Comparison of ENCODE assay signal across 8 cellular contexts in the genomic region with DNA sequence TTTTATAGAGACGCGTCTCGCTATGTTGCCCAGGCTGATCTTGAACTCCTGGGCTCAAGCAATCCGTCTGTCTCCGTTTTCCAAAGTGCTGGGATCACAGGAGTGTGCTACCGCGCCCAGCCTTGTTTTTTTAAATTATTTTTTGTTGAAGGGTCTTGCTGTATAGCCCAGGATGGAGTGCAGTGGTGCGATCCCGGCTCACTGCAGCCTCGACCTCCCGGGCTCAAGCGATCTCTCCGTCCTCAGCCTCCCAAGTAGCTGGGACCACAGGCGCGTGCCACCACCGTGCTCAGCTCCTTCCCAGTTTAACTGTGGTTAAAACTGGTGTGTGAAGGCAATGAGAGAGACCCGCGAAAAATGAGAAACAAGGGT. TPM values are rescaled to one million over a fixed set of nuclear protein-coding genes. Genes with fewer than 3 reads are reported as not detected.
DNase-seq lines count a peak whose midpoint lies in the region; ATAC-seq and TF ChIP-seq lines count a peak whose summit lies in the region.

No MANE protein-coding gene starts in this region.

- BruUV-seq in HCT116 (replicated peaks; lab: Mats Ljungman, UMichigan) = no TSS peak

- H3K9me3 Mint-ChIP-seq in activated CD4-positive, alpha-beta memory T cell treated with anti-CD3 and anti-CD28 coated beads for 36 hours = peaks cover 2% of the 10 kb centered on the region

- H3K27ac ChIP-seq in HCT116 (ENCODE audit: low read depth, low read length) (peak overlapping the region; percentile 90), heart right ventricle (peak overlapping the region; percentile 94 to 100 (median 99)), smooth muscle cell (ENCODE audit: low read depth) (peak overlapping the region; percentile 88)

- no peaks in the 10 kb centered on the region for H3K9me3 ChIP-seq in HCT116 (ENCODE audit: control insufficient read depth in 1 of 2, insufficient read depth in 1 of 2, low read depth in 1 of 2, low read length in 2 of 2)
- no peaks in the 10 kb centered on the region for H3K9me3 ChIP-seq in heart right ventricle
- H3K9me3 ChIP-seq in smooth muscle cell (replicated peaks; ENCODE audit: low read depth) = no peaks in the 10 kb centered on the region

- H3K27me3 ChIP-seq in HCT116 (ENCODE audit: insufficient read depth, low read length) (no peaks in the 10 kb centered on the region), heart right ventricle (no peaks in the 10 kb centered on the region), smooth muscle cell (ENCODE audit: low read depth) (no peaks in the 10 kb centered on the region)

- H3K36me3 Mint-ChIP-seq in activated CD4-positive, alpha-beta memory T cell treated with anti-CD3 and anti-CD28 coated beads for 36 hours = peaks cover 4% of the 10 kb centered on the region

- peaks cover 39% of the 10 kb centered on the region for H3K4me1 Mint-ChIP-seq in activated CD4-positive, alpha-beta memory T cell treated with anti-CD3 and anti-CD28 coated beads for 36 hours (ENCODE audit: low read depth)

- TF ChIP-seq RAD21 in HCT116 (IDR thresholded peaks at IDR 0.05; ENCODE audit: low read depth) = no peak

- ATAC-seq in HCT116 (peak; percentile 10), heart right ventricle (peak in 6 of 8 donors; percentile 4 to 25 (median 10))

- no peak for TF ChIP-seq POLR2A in HCT116 (IDR thresholded peaks at IDR 0.05; ENCODE audit: borderline replicate concordance, extremely low read depth, insufficient read depth, insufficient read length)

- TF ChIP-seq CTCF in HCT116 (IDR thresholded peaks at IDR 0.05 in 2 of 3, conservative IDR thresholded peaks at IDR 0.05 in 1 of 3; ENCODE audit: borderline replicate concordance in 1 of 3, insufficient read depth in 1 of 3, low read depth in 2 of 3, low read length in 2 of 3) (no peak), heart right ventricle (IDR thresholded peaks at IDR 0.05) (no peak), smooth muscle cell (IDR thresholded peaks at IDR 0.05; ENCODE audit: borderline replicate concordance, insufficient read depth, poor library complexity, severe bottlenecking) (no peak)

- no peaks in the 10 kb centered on the region for H3K9me2 ChIP-seq in HCT116 (ENCODE audit: insufficient read depth)

- no peaks in the 10 kb centered on the region for H3K27me3 Mint-ChIP-seq in activated CD4-positive, alpha-beta memory T cell treated with anti-CD3 and anti-CD28 coated beads for 36 hours

- H3K9ac ChIP-seq in HCT116 (ENCODE audit: low read length) = peak overlapping the region; percentile 69
- H3K9ac ChIP-seq in smooth muscle cell (ENCODE audit: low read depth) = peak overlapping the region; percentile 49

- H3K4me2 ChIP-seq in HCT116 (ENCODE audit: low read length) = peak overlapping the region; percentile 76
- H3K4me2 ChIP-seq in smooth muscle cell = peak overlapping the region; percentile 87

- H2AFZ ChIP-seq in HCT116 (ENCODE audit: low read depth, low read length, poor library complexity, severe bottlenecking) (no peak overlapping the region), smooth muscle cell (ENCODE audit: low read depth) (peak overlapping the region; percentile 92)

- H3F3A ChIP-seq in smooth muscle cell (ENCODE audit: low read depth) = peaks cover 16% of the 10 kb centered on the region

- POLR2A ChIA-PET in HCT116 (lab: Charles Lee) = interaction anchor here (0.6 to 1.2 kb wide), 2 partner anchors 16 to 41 kb away, joined by 3 to 4 read pairs; no protein-coding TSS in a partner anchor
- POLR2A ChIA-PET in activated CD4-positive, alpha-beta memory T cell treated with anti-CD3 and anti-CD28 coated beads for 36 hours (lab: Charles Lee) = interaction anchor here (0.7 to 3.9 kb wide), 6 partner anchors 10 to 24 kb away, joined by 4 to 40 read pairs (median 25); partner anchors contain the start of genes HNRNPF and ZNF487

- no peak for DNase-seq in HCT116 (ENCODE audit: low read depth, low spot score)
- no peak for DNase-seq in activated CD4-positive, alpha-beta memory T cell treated with anti-CD3 and anti-CD28 coated beads for 36 hours
- no peak for DNase-seq in heart right ventricle
- no peak for DNase-seq in smooth muscle cell (lab: John Stamatoyannopoulos, UW; ENCODE audit: unreplicated experiment)
- no peak for DNase-seq in NCI-H187 treated with DMSO at 0.1 percent for 48 hours (lab: John Stamatoyannopoulos, UW)
- no peak for DNase-seq in hepatic stellate cell (ENCODE audit: low spot score)
- no peak for DNase-seq in EL
- DNase-seq in OCI-M2 (lab: John Stamatoyannopoulos, UW; ENCODE audit: unreplicated experiment) = no peak

- H3K27ac Mint-ChIP-seq in activated CD4-positive, alpha-beta memory T cell treated with anti-CD3 and anti-CD28 coated beads for 36 hours = peak overlapping the region; percentile 98

- intact Hi-C loops in HCT116 (cut with micrococcal nuclease) = no loop called here
- intact Hi-C loops in activated CD4-positive, alpha-beta memory T cell treated with anti-CD3 and anti-CD28 coated beads for 36 hours (cut with micrococcal nuclease) = loop anchor here (1.0 kb wide), 2 partner anchors 11 to 23 kb away; partner anchors contain the start of gene HNRNPF
- intact Hi-C loops in heart right ventricle (cut with DNase I) = loop anchor here in 5 of 10 donors (1.0 to 2.0 kb wide), 4 partner anchors 11 to 23 kb away; partner anchors contain the start of genes ZNF487 (in 3 of the 5) and HNRNPF (in 1 of the 5)

- H3K79me2 ChIP-seq in HCT116 (ENCODE audit: insufficient read depth, low read length) (no peaks in the 10 kb centered on the region), smooth muscle cell (ENCODE audit: low read depth) (no peaks in the 10 kb centered on the region)

- CTCF ChIA-PET in HCT116 (lab: Charles Lee) = no interaction called here
- CTCF ChIA-PET in activated CD4-positive, alpha-beta memory T cell treated with anti-CD3 and anti-CD28 coated beads for 36 hours (lab: Charles Lee) = interaction anchor here (1.5 to 1.8 kb wide), 3 partner anchors 10 to 20 kb away, joined by 4 to 7 read pairs (median 5); no protein-coding TSS in a partner anchor

- H3K4me1 ChIP-seq in HCT116 (ENCODE audit: control insufficient read depth in 1 of 2, insufficient read depth in 2 of 2, low read length in 2 of 2) = peaks cover 33 to 44% of the 10 kb centered on the region in 2 experiments
- H3K4me1 ChIP-seq in heart right ventricle = peaks cover 0 to 41% (median 12%) of the 10 kb centered on the region in 9 donors
- peaks cover 5% of the 10 kb centered on the region for H3K4me1 ChIP-seq in smooth muscle cell (ENCODE audit: low read depth)

- H3K4me3 ChIP-seq in HCT116 (replicated peaks in 1 of 2; ENCODE audit: low read depth in 1 of 2, low read length in 2 of 2) (peak overlapping the region in 1 of 2 experiments; percentile 55; a peak in 1 of 4 replicates), heart right ventricle (peak overlapping the region in 9 of 10 donors; percentile 44 to 75 (median 69)), smooth muscle cell (peak overlapping the region; percentile 59)

- H3K36me3 ChIP-seq in HCT116 (ENCODE audit: control insufficient read depth in 1 of 2, insufficient read depth in 2 of 2, low read length in 2 of 2) (no peaks in the 10 kb centered on the region), heart right ventricle (no peaks in the 10 kb centered on the region), smooth muscle cell (ENCODE audit: low read depth) (no peaks in the 10 kb centered on the region)

- RAD21 ChIA-PET in HCT116 (lab: Charles Lee; ENCODE audit: low non-redundant PET in 1 of 2, low total read pairs in 2 of 2, uncharacterized antibody in 2 of 2, unreplicated experiment in 2 of 2) = no interaction called here

- H3K4me3 Mint-ChIP-seq in activated CD4-positive, alpha-beta memory T cell treated with anti-CD3 and anti-CD28 coated beads for 36 hours = peak overlapping the region; percentile 71

- H4K20me1 ChIP-seq in HCT116 (ENCODE audit: insufficient read depth) (no peaks in the 10 kb centered on the region), smooth muscle cell (ENCODE audit: low read depth) (no peaks in the 10 kb centered on the region)

- 62 to 65% methylated on average over 18 of the region's 18 CpGs for WGBS in heart right ventricle, 2 donors
- WGBS in smooth muscle cell (ENCODE audit: low lambda C conversion rate) = 81% methylated on average over 18 of the region's 18 CpGs

TF ChIP-seq in HCT116, 20 proteins besides CTCF, POLR2A, EP300 and RAD21:
- no peak for TF ChIP-seq EZH2phosphoT487 (IDR thresholded peaks at IDR 0.05; ENCODE audit: borderline replicate concordance)

RNA-seq across cellular contexts. Expression of gene HNRNPF, which starts 11.0 kb away (rescaled TPM):
- total RNA-seq in HCT116 (2021; ENCODE audit: unreplicated experiment) (333 TPM), heart right ventricle (100 to 1,000 TPM in 2 of 10 donors, 10 to 100 TPM in 8; 54.7 to 113 (median 75.2) TPM), smooth muscle cell (112 and 119 TPM in 2 replicates)
- 197 and 213 TPM in 2 replicates for polyA plus RNA-seq in HCT116 (2012)
- 100 to 1,000 TPM; 504 to 518 TPM for total RNA-seq in activated CD4-positive, alpha-beta memory T cell treated with anti-CD3 and anti-CD28 coated beads for 36 hours
- polyA plus RNA-seq in heart right ventricle (10 to 100 TPM; 26.4 to 77.5 TPM), smooth muscle cell (71.9 and 83.9 TPM in 2 replicates)

RNA-seq across cellular contexts. Expression of gene ZNF487, which starts 16.9 kb away (rescaled TPM):
- total RNA-seq in HCT116 (2021; ENCODE audit: unreplicated experiment) = 4.0 TPM
- polyA plus RNA-seq in HCT116 (2012) = 2.7 and 3.4 TPM in 2 replicates
- total RNA-seq in activated CD4-positive, alpha-beta memory T cell treated with anti-CD3 and anti-CD28 coated beads for 36 hours = 1 to 10 TPM; 2.2 to 2.6 TPM
- total RNA-seq in heart right ventricle = 1 to 10 TPM; 1.6 to 4.2 (median 2.4) TPM
- 1 to 10 TPM; 3.3 to 4.3 TPM for polyA plus RNA-seq in heart right ventricle
- 6.4 and 9.6 TPM in 2 replicates for total RNA-seq in smooth muscle cell
- polyA plus RNA-seq in smooth muscle cell = 4.6 and 5.1 TPM in 2 replicates

RNA-seq across cellular contexts. Expression of gene FXYD4, which starts 48.5 kb away (rescaled TPM):
- total RNA-seq in HCT116 (2021; ENCODE audit: unreplicated experiment) = 0.71 TPM
- 2.2 and 3.4 TPM in 2 replicates for polyA plus RNA-seq in HCT116 (2012)
- not detected for total RNA-seq in activated CD4-positive, alpha-beta memory T cell treated with anti-CD3 and anti-CD28 coated beads for 36 hours
- total RNA-seq in heart right ventricle = 1 to 10 TPM in 1 of 10 donors, under 1 TPM in 1, not detected in 8; 0.42 to 1.5 TPM
- polyA plus RNA-seq in heart right ventricle = not detected
- total RNA-seq in smooth muscle cell = not detected in 2 replicates
- polyA plus RNA-seq in smooth muscle cell = not detected in 2 replicates
